1 cellular context compared by ENCODE assay signal in the genomic region with DNA sequence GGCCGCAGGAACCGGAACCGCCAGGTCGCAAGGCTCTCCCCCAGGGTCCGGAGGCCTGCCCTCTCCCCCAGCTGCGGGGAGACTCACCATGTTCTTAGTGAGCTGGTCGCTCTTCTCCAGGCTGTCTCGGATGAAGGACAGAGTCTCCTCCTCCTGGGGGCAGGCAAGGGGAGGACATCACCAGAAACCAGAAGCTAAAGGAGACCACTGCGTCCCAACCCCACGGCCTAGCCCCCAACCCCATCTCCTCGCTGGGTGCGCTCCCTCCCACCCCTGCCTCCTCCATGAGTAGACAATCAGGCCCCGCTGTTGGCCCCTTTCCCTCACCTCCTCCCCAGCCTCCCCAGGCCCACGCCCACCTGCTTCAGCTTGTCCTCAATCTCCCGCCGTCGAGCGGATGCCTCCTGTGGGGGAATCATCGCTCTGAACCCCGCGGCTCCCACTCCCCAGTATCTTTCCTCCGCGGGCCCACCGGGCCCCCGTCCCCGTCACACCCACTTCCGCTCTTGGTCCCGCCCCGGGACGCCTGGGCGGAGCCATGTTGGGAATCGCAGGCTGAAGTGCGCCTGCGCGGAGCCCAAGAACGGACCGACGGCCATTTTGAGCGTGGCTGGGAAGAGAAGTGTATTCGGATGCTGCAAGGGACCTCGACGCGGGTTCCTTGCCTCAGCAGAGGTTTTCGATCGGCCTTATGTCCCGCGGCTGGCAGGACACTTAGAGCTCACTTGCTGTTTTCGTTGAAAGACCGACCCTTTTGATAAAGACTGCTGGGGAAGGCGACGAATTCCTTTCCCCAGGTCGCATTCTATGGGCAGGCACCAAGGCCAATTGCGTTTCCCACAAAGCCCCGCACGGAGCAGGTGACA.
A peak's percentile ranks its signal among the peaks of the same experiment; 100 is the strongest.
TF ChIP-seq lines count a peak whose summit lies in the region.

A gene with protein sequence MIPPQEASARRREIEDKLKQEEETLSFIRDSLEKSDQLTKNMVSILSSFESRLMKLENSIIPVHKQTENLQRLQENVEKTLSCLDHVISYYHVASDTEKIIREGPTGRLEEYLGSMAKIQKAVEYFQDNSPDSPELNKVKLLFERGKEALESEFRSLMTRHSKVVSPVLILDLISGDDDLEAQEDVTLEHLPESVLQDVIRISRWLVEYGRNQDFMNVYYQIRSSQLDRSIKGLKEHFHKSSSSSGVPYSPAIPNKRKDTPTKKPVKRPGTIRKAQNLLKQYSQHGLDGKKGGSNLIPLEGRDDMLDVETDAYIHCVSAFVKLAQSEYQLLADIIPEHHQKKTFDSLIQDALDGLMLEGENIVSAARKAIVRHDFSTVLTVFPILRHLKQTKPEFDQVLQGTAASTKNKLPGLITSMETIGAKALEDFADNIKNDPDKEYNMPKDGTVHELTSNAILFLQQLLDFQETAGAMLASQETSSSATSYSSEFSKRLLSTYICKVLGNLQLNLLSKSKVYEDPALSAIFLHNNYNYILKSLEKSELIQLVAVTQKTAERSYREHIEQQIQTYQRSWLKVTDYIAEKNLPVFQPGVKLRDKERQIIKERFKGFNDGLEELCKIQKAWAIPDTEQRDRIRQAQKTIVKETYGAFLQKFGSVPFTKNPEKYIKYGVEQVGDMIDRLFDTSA (minus strand): TSS at position 514 of the 866 bp plus-strand sequence. CDS start 95 bp downstream, at position 419.

TF ChIP-seq in K562, 482 proteins besides CTCF, POLR2A, EP300 and RAD21 (continued from another document and continues in another):
- TF ChIP-seq, protein P1, sequence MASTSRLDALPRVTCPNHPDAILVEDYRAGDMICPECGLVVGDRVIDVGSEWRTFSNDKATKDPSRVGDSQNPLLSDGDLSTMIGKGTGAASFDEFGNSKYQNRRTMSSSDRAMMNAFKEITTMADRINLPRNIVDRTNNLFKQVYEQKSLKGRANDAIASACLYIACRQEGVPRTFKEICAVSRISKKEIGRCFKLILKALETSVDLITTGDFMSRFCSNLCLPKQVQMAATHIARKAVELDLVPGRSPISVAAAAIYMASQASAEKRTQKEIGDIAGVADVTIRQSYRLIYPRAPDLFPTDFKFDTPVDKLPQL (IDR thresholded peaks at IDR 0.05; ENCODE audit: extremely low read depth, insufficient read length) = no peak
- TF ChIP-seq, protein P2, sequence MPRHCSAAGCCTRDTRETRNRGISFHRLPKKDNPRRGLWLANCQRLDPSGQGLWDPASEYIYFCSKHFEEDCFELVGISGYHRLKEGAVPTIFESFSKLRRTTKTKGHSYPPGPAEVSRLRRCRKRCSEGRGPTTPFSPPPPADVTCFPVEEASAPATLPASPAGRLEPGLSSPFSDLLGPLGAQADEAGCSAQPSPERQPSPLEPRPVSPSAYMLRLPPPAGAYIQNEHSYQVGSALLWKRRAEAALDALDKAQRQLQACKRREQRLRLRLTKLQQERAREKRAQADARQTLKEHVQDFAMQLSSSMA (CRISPR knock-in tag; IDR thresholded peaks at IDR 0.05) = peak; percentile 96
- TF ChIP-seq ATF1 (CRISPR knock-in tag; IDR thresholded peaks at IDR 0.05) = no peak
- TF ChIP-seq ATF1 (tag; IDR thresholded peaks at IDR 0.05) = peak; percentile 69
- TF ChIP-seq ZFP30 (CRISPR knock-in tag; IDR thresholded peaks at IDR 0.05; ENCODE audit: borderline replicate concordance) = no peak
- TF ChIP-seq HMGN3 (IDR thresholded peaks at IDR 0.05; ENCODE audit: borderline replicate concordance, extremely low read depth, insufficient read length, low read depth, low read length) = peak; percentile 76
- peak; percentile 84 for TF ChIP-seq GABPB1 (CRISPR knock-in tag; IDR thresholded peaks at IDR 0.05)
- TF ChIP-seq NRF1 (conservative IDR thresholded peaks at IDR 0.05 in 1 of 2, IDR thresholded peaks at IDR 0.05 in 1 of 2) = peak; percentile 92 to 93
- TF ChIP-seq ZNF584 (CRISPR knock-in tag; IDR thresholded peaks at IDR 0.05; ENCODE audit: low read depth) = 0 out of 2 replicates have a peak, but pooled peaks have one; percentile 13
- TF ChIP-seq KAT8 (IDR thresholded peaks at IDR 0.05; ENCODE audit: low read depth) = peak; percentile 90
- no peak; a peak in 1 of 3 replicates for TF ChIP-seq CBX3 (IDR thresholded peaks at IDR 0.05; ENCODE audit: borderline replicate concordance in 1 of 2, low read length in 2 of 2)
- TF ChIP-seq, protein P3, sequence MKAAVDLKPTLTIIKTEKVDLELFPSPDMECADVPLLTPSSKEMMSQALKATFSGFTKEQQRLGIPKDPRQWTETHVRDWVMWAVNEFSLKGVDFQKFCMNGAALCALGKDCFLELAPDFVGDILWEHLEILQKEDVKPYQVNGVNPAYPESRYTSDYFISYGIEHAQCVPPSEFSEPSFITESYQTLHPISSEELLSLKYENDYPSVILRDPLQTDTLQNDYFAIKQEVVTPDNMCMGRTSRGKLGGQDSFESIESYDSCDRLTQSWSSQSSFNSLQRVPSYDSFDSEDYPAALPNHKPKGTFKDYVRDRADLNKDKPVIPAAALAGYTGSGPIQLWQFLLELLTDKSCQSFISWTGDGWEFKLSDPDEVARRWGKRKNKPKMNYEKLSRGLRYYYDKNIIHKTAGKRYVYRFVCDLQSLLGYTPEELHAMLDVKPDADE (conservative IDR thresholded peaks at IDR 0.05; ENCODE audit: control insufficient read depth, low read depth, low read length) = peak; percentile 58; the same call in 1 of the 2 replicates
- no peak for TF ChIP-seq ZNF197 (CRISPR knock-in tag; IDR thresholded peaks at IDR 0.05; ENCODE audit: low read depth)
- TF ChIP-seq CXXC5 (CRISPR knock-in tag; IDR thresholded peaks at IDR 0.05) = peak; percentile 56
- TF ChIP-seq, protein P4, sequence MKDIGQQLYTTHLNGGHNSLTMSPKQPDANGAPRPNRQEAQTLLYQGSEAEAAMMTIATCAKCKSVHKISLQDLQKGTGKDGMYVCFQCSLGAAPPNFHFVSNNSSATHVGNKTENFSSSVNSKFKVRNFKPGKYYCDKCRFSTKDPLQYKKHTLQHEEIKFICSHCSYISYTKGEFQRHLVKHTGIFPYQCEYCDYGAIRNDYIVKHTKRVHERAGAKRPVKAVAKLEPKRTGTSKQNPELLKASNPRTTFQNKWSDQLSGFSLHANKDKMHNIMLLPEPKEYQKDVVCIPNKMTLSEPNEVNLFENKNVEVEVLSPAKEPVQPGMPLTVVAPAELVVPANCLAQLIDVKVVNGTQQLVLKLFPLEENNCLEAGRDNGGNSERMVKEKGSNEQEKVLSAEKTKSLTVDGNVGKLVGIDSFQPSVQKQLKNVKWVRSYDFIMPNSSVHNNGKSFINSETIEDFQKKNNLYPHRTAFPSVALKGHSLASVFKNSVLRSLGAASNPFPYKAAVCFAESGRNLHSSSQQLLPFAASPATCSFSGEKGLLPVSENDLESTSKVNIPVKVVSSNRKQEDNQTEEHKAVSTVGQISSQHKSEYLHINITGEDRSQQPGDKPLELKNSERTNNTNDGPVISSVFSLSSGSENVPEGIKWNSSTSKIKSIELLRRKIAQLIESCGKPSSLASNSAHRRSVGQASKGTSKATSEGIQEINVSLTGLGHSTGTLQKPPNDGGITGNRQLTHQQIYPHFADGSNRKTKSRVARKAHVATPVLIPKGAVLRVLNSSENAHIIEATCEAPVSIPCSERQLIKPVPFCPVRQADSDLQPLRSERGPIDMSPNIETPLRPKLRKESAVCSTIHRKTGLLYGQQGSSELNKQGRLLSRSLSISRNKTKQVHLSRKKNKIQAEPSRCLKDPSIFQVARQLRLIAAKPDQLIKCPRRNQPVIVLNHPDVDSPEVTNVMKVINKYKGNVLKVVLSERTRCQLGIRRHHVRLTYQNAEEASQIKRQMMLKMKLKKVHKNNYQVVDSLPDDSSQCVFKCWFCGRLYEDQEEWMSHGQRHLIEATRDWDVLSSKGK (CRISPR knock-in tag; IDR thresholded peaks at IDR 0.05) = no peak
- TF ChIP-seq, protein P5, sequence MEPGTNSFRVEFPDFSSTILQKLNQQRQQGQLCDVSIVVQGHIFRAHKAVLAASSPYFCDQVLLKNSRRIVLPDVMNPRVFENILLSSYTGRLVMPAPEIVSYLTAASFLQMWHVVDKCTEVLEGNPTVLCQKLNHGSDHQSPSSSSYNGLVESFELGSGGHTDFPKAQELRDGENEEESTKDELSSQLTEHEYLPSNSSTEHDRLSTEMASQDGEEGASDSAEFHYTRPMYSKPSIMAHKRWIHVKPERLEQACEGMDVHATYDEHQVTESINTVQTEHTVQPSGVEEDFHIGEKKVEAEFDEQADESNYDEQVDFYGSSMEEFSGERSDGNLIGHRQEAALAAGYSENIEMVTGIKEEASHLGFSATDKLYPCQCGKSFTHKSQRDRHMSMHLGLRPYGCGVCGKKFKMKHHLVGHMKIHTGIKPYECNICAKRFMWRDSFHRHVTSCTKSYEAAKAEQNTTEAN (CRISPR knock-in tag; IDR thresholded peaks at IDR 0.05) = no peak
- no peak for TF ChIP-seq HMG20B (CRISPR knock-in tag; IDR thresholded peaks at IDR 0.05)
- TF ChIP-seq ZNF668 (CRISPR knock-in tag; IDR thresholded peaks at IDR 0.05) = no peak
- TF ChIP-seq ZFP1 (CRISPR knock-in tag; IDR thresholded peaks at IDR 0.05) = no peak
- TF ChIP-seq ETV5 (CRISPR knock-in tag; IDR thresholded peaks at IDR 0.05; ENCODE audit: low read depth) = peak; percentile 83
- TF ChIP-seq BMI1 (IDR thresholded peaks at IDR 0.05; ENCODE audit: low read length) = no peak
- TF ChIP-seq, protein P6, sequence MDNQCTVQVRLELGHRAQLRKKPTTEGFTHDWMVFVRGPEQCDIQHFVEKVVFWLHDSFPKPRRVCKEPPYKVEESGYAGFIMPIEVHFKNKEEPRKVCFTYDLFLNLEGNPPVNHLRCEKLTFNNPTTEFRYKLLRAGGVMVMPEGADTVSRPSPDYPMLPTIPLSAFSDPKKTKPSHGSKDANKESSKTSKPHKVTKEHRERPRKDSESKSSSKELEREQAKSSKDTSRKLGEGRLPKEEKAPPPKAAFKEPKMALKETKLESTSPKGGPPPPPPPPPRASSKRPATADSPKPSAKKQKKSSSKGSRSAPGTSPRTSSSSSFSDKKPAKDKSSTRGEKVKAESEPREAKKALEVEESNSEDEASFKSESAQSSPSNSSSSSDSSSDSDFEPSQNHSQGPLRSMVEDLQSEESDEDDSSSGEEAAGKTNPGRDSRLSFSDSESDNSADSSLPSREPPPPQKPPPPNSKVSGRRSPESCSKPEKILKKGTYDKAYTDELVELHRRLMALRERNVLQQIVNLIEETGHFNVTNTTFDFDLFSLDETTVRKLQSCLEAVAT (IDR thresholded peaks at IDR 0.05) = no peak
- TF ChIP-seq SMARCA4 (IDR thresholded peaks at IDR 0.05) = no peak
- TF ChIP-seq TFAM (CRISPR knock-in tag; conservative IDR thresholded peaks at IDR 0.05) = no peak
- no peak for TF ChIP-seq ZNF551 (CRISPR knock-in tag; IDR thresholded peaks at IDR 0.05)
- TF ChIP-seq, protein P7, sequence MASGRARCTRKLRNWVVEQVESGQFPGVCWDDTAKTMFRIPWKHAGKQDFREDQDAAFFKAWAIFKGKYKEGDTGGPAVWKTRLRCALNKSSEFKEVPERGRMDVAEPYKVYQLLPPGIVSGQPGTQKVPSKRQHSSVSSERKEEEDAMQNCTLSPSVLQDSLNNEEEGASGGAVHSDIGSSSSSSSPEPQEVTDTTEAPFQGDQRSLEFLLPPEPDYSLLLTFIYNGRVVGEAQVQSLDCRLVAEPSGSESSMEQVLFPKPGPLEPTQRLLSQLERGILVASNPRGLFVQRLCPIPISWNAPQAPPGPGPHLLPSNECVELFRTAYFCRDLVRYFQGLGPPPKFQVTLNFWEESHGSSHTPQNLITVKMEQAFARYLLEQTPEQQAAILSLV (tag; IDR thresholded peaks at IDR 0.05) = no peak
- TF ChIP-seq, protein P8, sequence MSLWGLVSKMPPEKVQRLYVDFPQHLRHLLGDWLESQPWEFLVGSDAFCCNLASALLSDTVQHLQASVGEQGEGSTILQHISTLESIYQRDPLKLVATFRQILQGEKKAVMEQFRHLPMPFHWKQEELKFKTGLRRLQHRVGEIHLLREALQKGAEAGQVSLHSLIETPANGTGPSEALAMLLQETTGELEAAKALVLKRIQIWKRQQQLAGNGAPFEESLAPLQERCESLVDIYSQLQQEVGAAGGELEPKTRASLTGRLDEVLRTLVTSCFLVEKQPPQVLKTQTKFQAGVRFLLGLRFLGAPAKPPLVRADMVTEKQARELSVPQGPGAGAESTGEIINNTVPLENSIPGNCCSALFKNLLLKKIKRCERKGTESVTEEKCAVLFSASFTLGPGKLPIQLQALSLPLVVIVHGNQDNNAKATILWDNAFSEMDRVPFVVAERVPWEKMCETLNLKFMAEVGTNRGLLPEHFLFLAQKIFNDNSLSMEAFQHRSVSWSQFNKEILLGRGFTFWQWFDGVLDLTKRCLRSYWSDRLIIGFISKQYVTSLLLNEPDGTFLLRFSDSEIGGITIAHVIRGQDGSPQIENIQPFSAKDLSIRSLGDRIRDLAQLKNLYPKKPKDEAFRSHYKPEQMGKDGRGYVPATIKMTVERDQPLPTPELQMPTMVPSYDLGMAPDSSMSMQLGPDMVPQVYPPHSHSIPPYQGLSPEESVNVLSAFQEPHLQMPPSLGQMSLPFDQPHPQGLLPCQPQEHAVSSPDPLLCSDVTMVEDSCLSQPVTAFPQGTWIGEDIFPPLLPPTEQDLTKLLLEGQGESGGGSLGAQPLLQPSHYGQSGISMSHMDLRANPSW (CRISPR knock-in tag; IDR thresholded peaks at IDR 0.05) = no peak
- TF ChIP-seq, protein P9, sequence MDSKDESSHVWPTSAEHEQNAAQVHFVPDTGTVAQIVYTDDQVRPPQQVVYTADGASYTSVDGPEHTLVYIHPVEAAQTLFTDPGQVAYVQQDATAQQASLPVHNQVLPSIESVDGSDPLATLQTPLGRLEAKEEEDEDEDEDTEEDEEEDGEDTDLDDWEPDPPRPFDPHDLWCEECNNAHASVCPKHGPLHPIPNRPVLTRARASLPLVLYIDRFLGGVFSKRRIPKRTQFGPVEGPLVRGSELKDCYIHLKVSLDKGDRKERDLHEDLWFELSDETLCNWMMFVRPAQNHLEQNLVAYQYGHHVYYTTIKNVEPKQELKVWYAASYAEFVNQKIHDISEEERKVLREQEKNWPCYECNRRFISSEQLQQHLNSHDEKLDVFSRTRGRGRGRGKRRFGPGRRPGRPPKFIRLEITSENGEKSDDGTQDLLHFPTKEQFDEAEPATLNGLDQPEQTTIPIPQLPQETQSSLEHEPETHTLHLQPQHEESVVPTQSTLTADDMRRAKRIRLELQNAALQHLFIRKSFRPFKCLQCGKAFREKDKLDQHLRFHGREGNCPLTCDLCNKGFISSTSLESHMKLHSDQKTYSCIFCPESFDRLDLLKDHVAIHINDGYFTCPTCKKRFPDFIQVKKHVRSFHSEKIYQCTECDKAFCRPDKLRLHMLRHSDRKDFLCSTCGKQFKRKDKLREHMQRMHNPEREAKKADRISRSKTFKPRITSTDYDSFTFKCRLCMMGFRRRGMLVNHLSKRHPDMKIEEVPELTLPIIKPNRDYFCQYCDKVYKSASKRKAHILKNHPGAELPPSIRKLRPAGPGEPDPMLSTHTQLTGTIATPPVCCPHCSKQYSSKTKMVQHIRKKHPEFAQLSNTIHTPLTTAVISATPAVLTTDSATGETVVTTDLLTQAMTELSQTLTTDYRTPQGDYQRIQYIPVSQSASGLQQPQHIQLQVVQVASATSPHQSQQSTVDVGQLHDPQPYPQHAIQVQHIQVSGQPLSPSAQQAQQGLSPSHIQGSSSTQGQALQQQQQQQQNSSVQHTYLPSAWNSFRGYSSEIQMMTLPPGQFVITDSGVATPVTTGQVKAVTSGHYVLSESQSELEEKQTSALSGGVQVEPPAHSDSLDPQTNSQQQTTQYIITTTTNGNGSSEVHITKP (IDR thresholded peaks at IDR 0.05; ENCODE audit: partially characterized antibody) = peak; percentile 25
- no peak for TF ChIP-seq ZKSCAN1 (IDR thresholded peaks at IDR 0.05; ENCODE audit: low read depth, low read length)
- TF ChIP-seq NR2C2 (CRISPR knock-in tag; IDR thresholded peaks at IDR 0.05) = no peak
- TF ChIP-seq NR2C2 (tag; IDR thresholded peaks at IDR 0.05) = 0 out of 2 replicates have a peak, but pooled peaks have one; percentile 33
- 0 out of 4 replicates have a peak, but pooled peaks of 1 of the 2 experiments have one; percentile 27 for TF ChIP-seq FOXK2 (conservative IDR thresholded peaks at IDR 0.05 in 1 of 2, IDR thresholded peaks at IDR 0.05 in 1 of 2; ENCODE audit: low read depth in 2 of 2)
- no peak for TF ChIP-seq MAFG (tag; conservative IDR thresholded peaks at IDR 0.05)
- 0 out of 2 replicates have a peak, but pooled peaks have one; percentile 28 for TF ChIP-seq CTBP1 (IDR thresholded peaks at IDR 0.05; ENCODE audit: borderline replicate concordance)
- no peak for TF ChIP-seq ZNF354B (CRISPR knock-in tag; IDR thresholded peaks at IDR 0.05)
- no peak for TF ChIP-seq SRSF1 (IDR thresholded peaks at IDR 0.05; ENCODE audit: low read depth, low read length)
- TF ChIP-seq RCOR1 (IDR thresholded peaks at IDR 0.05; ENCODE audit: borderline replicate concordance in 1 of 2, low read depth in 2 of 2, low read length in 2 of 2) = no peak
